ENCODE assay signal across 24 cellular contexts in genomic region chr2:100244881-100245605, GRCh38.
DNase-seq lines count a peak whose midpoint lies in the region; ATAC-seq and TF ChIP-seq lines count a peak whose summit lies in the region.
"Had no signal": no experiment of that assay in that cellular context is flagged by ENCODE, and none has a peak within 500 bp of the region (broad histone marks: within the 10 kb centered on the region; RNA-seq: fewer than 3 reads in every experiment).

No MANE protein-coding gene starts in this region.

- no peaks in the 10 kb centered on the region for H3K4me1 ChIP-seq in right cardiac atrium (ENCODE audit: control insufficient read depth, insufficient read depth, low read length)
- peaks cover 89% of the 10 kb centered on the region for H3K4me1 ChIP-seq in OCI-LY3 (ENCODE audit: low read length)
- H3K4me1 ChIP-seq in fibroblast of lung (ENCODE audit: control insufficient read depth, extremely low read depth, insufficient read depth, low read length) = no peaks in the 10 kb centered on the region
- peaks cover 11% of the 10 kb centered on the region for H3K4me1 ChIP-seq in upper lobe of right lung
- H3K4me1 ChIP-seq: body of pancreas, SJSA1 had no signal

- no peaks in the 10 kb centered on the region for H3K27me3 ChIP-seq in right cardiac atrium (ENCODE audit: control insufficient read depth, insufficient read depth)
- H3K27me3 ChIP-seq in OCI-LY3 (ENCODE audit: low read depth, low read length) = peaks cover 9% of the 10 kb centered on the region; the same call in 1 of the 2 replicates
- peaks cover 3% of the 10 kb centered on the region for H3K27me3 ChIP-seq in fibroblast of lung (ENCODE audit: control insufficient read depth, insufficient read depth, low read length)
- H3K27me3 ChIP-seq in upper lobe of right lung = no peaks in the 10 kb centered on the region
- H3K27me3 ChIP-seq: body of pancreas, ovary, SJSA1, stomach had no signal

- no peak overlapping the region for H3K27ac Mint-ChIP-seq in Calu3 (ENCODE audit: unreplicated experiment)
- H3K27ac Mint-ChIP-seq: activated naive CD4-positive, alpha-beta T cell treated with anti-CD3 and anti-CD28 coated beads, Interleukin-2, amount 50 U/mL, for 24 hours; dendritic cell treated with granulocyte-macrophage colony-stimulating factor and Interleukin-4, amounts not matched to agents 40 ng/mL and 50 ng/mL, for 4 days had no signal

- H3K9me3 ChIP-seq in right cardiac atrium (ENCODE audit: control insufficient read depth, low read length) = no peaks in the 10 kb centered on the region
- H3K9me3 ChIP-seq in OCI-LY3 (ENCODE audit: insufficient read depth, low read length) = no peaks in the 10 kb centered on the region
- no peaks in the 10 kb centered on the region for H3K9me3 ChIP-seq in fibroblast of lung (ENCODE audit: control insufficient read depth, insufficient read depth, low read depth, low read length)
- H3K9me3 ChIP-seq in upper lobe of right lung = no peaks in the 10 kb centered on the region
- H3K9me3 ChIP-seq: body of pancreas, gastrocnemius medialis, ovary, SJSA1, stomach had no signal

- 89% methylated on average over 6 of the region's 6 CpGs for WGBS in right cardiac atrium

- no peaks in the 10 kb centered on the region for H3K4me1 Mint-ChIP-seq in Calu3 (ENCODE audit: low read depth, unreplicated experiment)
- H3K4me1 Mint-ChIP-seq: activated naive CD4-positive, alpha-beta T cell treated with anti-CD3 and anti-CD28 coated beads, Interleukin-2, amount 50 U/mL, for 24 hours had no signal

- CTCF ChIA-PET in Calu3 (lab: Charles Lee) = interaction anchor here (1.4 to 1.5 kb wide), 2 partner anchors 686 to 688 kb away, joined by 7 to 8 read pairs; no protein-coding TSS in a partner anchor

- H3K27me3 Mint-ChIP-seq in Calu3 (ENCODE audit: unreplicated experiment) = peaks cover 91% of the 10 kb centered on the region
- H3K27me3 Mint-ChIP-seq: activated naive CD4-positive, alpha-beta T cell treated with anti-CD3 and anti-CD28 coated beads, Interleukin-2, amount 50 U/mL, for 24 hours had no signal

- no peak for TF ChIP-seq CTCF in OCI-LY3 (IDR thresholded peaks at IDR 0.05; ENCODE audit: low read depth, low read length)
- no peak for TF ChIP-seq CTCF in fibroblast of lung (conservative IDR thresholded peaks at IDR 0.05 in 1 of 2, IDR thresholded peaks at IDR 0.05 in 1 of 2; ENCODE audit: low read depth in 1 of 2, low read length in 2 of 2)
- TF ChIP-seq CTCF in upper lobe of right lung (IDR thresholded peaks at IDR 0.05) = no peak
- no peak for TF ChIP-seq CTCF in Calu3 (IDR thresholded peaks at IDR 0.05; ENCODE audit: unreplicated experiment)

- peak; percentile 50 for DNase-seq in cardiac septum (ENCODE audit: low spot score)
- DNase-seq in right cardiac atrium = no peak
- DNase-seq in fibroblast of lung (ENCODE audit: low read depth in 2 of 2) = peak; percentile 19 to 85
- DNase-seq in upper lobe of right lung = no peak
- no peak for DNase-seq in Calu3
- DNase-seq: activated CD4-positive, CD25-positive, alpha-beta regulatory T cell treated with anti-CD3 and anti-CD28 coated beads, Interleukin-2, amount 50 U/mL, for 72 hours; activated CD8-positive, alpha-beta memory T cell treated with anti-CD3 and anti-CD28 coated beads for 24 hours; body of pancreas; DMS153; gastrocnemius medialis; NCI-H1436; NCI-H69; ovary; stimulated activated CD4-positive, alpha-beta T cell treated with anti-CD3 and anti-CD28 coated beads, Interleukin-2, amount 100 ng/mL, for 24 hours; stomach had no signal

- H3K9ac ChIP-seq in OCI-LY3 (ENCODE audit: low read length) (no peak overlapping the region; the same call in 1 of the 2 replicates), fibroblast of lung (ENCODE audit: insufficient read depth, low read length) (no peak overlapping the region)

- H3K9me3 Mint-ChIP-seq in Calu3 (ENCODE audit: low read depth, unreplicated experiment) = no peaks in the 10 kb centered on the region
- H3K9me3 Mint-ChIP-seq: activated naive CD4-positive, alpha-beta T cell treated with anti-CD3 and anti-CD28 coated beads, Interleukin-2, amount 50 U/mL, for 24 hours; dendritic cell treated with granulocyte-macrophage colony-stimulating factor and Interleukin-4, amounts not matched to agents 40 ng/mL and 50 ng/mL, for 4 days had no signal

- H3K4me3 Mint-ChIP-seq in Calu3 (ENCODE audit: low read depth, unreplicated experiment) = no peak overlapping the region
- H3K4me3 Mint-ChIP-seq: activated naive CD4-positive, alpha-beta T cell treated with anti-CD3 and anti-CD28 coated beads, Interleukin-2, amount 50 U/mL, for 24 hours; CD14-positive monocyte; dendritic cell treated with granulocyte-macrophage colony-stimulating factor and Interleukin-4, amounts not matched to agents 40 ng/mL and 50 ng/mL, for 4 days had no signal

- H3K4me2 ChIP-seq in OCI-LY3 (ENCODE audit: low read length) (peak overlapping the region; percentile 83), fibroblast of lung (ENCODE audit: extremely low read depth, insufficient read depth, low read length) (no peak overlapping the region)

- H3K27ac ChIP-seq in right cardiac atrium (ENCODE audit: low read length) (no peak overlapping the region), OCI-LY3 (ENCODE audit: low read length) (peak overlapping the region; percentile 50), fibroblast of lung (ENCODE audit: insufficient read depth, low read length) (no peak overlapping the region), upper lobe of right lung (no peak overlapping the region)
- H3K27ac ChIP-seq: 22Rv1, body of pancreas, gastrocnemius medialis, ovary, SJSA1, stomach had no signal

- H3K36me3 ChIP-seq in OCI-LY3 (replicated peaks; ENCODE audit: low read depth, low read length) (no peaks in the 10 kb centered on the region), fibroblast of lung (ENCODE audit: control insufficient read depth, insufficient read depth, low read length) (no peaks in the 10 kb centered on the region), upper lobe of right lung (no peaks in the 10 kb centered on the region)
- H3K36me3 ChIP-seq: gastrocnemius medialis, ovary, SJSA1, stomach had no signal

- no peak overlapping the region for H2AFZ ChIP-seq in OCI-LY3 (ENCODE audit: low read depth, low read length)
- H2AFZ ChIP-seq in fibroblast of lung (ENCODE audit: low read length) = no peak overlapping the region

- ATAC-seq in right cardiac atrium (no peak), upper lobe of right lung (peak; percentile 35), HG02884 (IDR thresholded peaks at IDR 0.05; ENCODE audit: unreplicated experiment) (no peak), GM21576 (IDR thresholded peaks at IDR 0.05; ENCODE audit: unreplicated experiment) (no peak)
- ATAC-seq: body of pancreas, gastrocnemius medialis, sciatic nerve had no signal

- H3K36me3 Mint-ChIP-seq in Calu3 (ENCODE audit: insufficient read depth, unreplicated experiment) = no peaks in the 10 kb centered on the region
- H3K36me3 Mint-ChIP-seq: activated naive CD4-positive, alpha-beta T cell treated with anti-CD3 and anti-CD28 coated beads, Interleukin-2, amount 50 U/mL, for 24 hours; CD14-positive monocyte had no signal

- intact Hi-C loops in cardiac septum (cut with DNase I) = loop anchor here (5.0 kb wide), 2 partner anchors 58 to 428 kb away; no protein-coding TSS in a partner anchor
- intact Hi-C loops in right cardiac atrium (cut with DNase I) = loop anchor here (5.0 kb wide), 2 partner anchors 678 to 688 kb away; no protein-coding TSS in a partner anchor
- intact Hi-C loops in upper lobe of right lung (cut with DNase I) = no loop called here
- intact Hi-C loops in Calu3 (cut with micrococcal nuclease; ENCODE audit: unreplicated experiment) = no loop called here

- H3K79me2 ChIP-seq in OCI-LY3 (ENCODE audit: low read length) (no peaks in the 10 kb centered on the region), fibroblast of lung (ENCODE audit: control insufficient read depth, insufficient read depth, low read length) (no peaks in the 10 kb centered on the region)

- no peaks in the 10 kb centered on the region for H4K20me1 ChIP-seq in OCI-LY3 (ENCODE audit: insufficient read depth, low read length)
- no peaks in the 10 kb centered on the region for H4K20me1 ChIP-seq in fibroblast of lung (ENCODE audit: control insufficient read depth, extremely low read depth, insufficient read depth, low read length)

- H3K4me3 ChIP-seq in right cardiac atrium (ENCODE audit: low read length) (no peak overlapping the region), OCI-LY3 (ENCODE audit: low read length) (peak overlapping the region; percentile 32), fibroblast of lung (replicated peaks in 1 of 4; ENCODE audit: control extremely low read depth in 1 of 4, insufficient read depth in 1 of 4, low read depth in 3 of 4, low read length in 4 of 4) (no peak overlapping the region), upper lobe of right lung (no peak overlapping the region)
- H3K4me3 ChIP-seq: body of pancreas, gastrocnemius medialis, ovary, SJSA1, stomach had no signal

- BruUV-seq in Calu3 (replicated peaks; lab: Mats Ljungman, UMichigan) = no TSS peak

Comparison
In these comparisons a context has a peak if more than half of its experiments do, and no peak if none do; other contexts are left out.
1. DNase-seq: peak in cardiac septum (single experiment) and fibroblast of lung (2 of 2); none in right cardiac atrium (0 of 3), upper lobe of right lung (single experiment) and Calu3 (single experiment).
2. intact Hi-C loops: an anchor here in cardiac septum (5.0 kb wide) and right cardiac atrium (5.0 kb wide); none called in upper lobe of right lung and Calu3.